1 cellular context compared by ENCODE assay signal in genomic region chr11:9264381-9265210, GRCh38.
TF ChIP-seq lines count a peak whose summit lies in the region.

No MANE protein-coding gene starts in this region.

TF ChIP-seq in HEK293, 187 proteins besides CTCF, POLR2A, EP300 and RAD21 (continued from another document and continues in another):
- TF ChIP-seq ZNF488 (tag by site-specific recombination; IDR thresholded peaks at IDR 0.05): no peak
- no peak for TF ChIP-seq ZNF707 (tag by site-specific recombination; IDR thresholded peaks at IDR 0.05)
- no peak for TF ChIP-seq ZNF654 (tag by site-specific recombination; IDR thresholded peaks at IDR 0.05; ENCODE audit: low read depth)
- no peak for TF ChIP-seq ZNF580 (tag by site-specific recombination; IDR thresholded peaks at IDR 0.05)
- no peak for TF ChIP-seq ZNF610 (tag by site-specific recombination; IDR thresholded peaks at IDR 0.05; ENCODE audit: borderline replicate concordance)
- TF ChIP-seq ZNF174 (tag by site-specific recombination; IDR thresholded peaks at IDR 0.05): no peak
- TF ChIP-seq ZNF544 (tag by site-specific recombination; IDR thresholded peaks at IDR 0.05): no peak
- no peak for TF ChIP-seq ZNF626 (tag by site-specific recombination; IDR thresholded peaks at IDR 0.05)
- no peak for TF ChIP-seq ZNF37A (tag by site-specific recombination; IDR thresholded peaks at IDR 0.05)
- TF ChIP-seq MEIS1 (CRISPR knock-in tag; IDR thresholded peaks at IDR 0.05; ENCODE audit: borderline replicate concordance): no peak
- no peak for TF ChIP-seq ZXDB (tag by site-specific recombination; IDR thresholded peaks at IDR 0.05)
- TF ChIP-seq MZF1 (tag by site-specific recombination; IDR thresholded peaks at IDR 0.05; ENCODE audit: borderline replicate concordance): no peak
- peak; percentile 62; the same call in 1 of the 2 replicates for TF ChIP-seq ZNF777 (tag by site-specific recombination; IDR thresholded peaks at IDR 0.05; ENCODE audit: borderline replicate concordance)
- TF ChIP-seq ZNF121 (tag by site-specific recombination; IDR thresholded peaks at IDR 0.05): no peak
- TF ChIP-seq ZNF585B (tag by site-specific recombination; IDR thresholded peaks at IDR 0.05): no peak
- TF ChIP-seq ELK4 (IDR thresholded peaks at IDR 0.05; ENCODE audit: borderline replicate concordance, low read depth, low read length): no peak
- TF ChIP-seq ZNF704 (tag by site-specific recombination; IDR thresholded peaks at IDR 0.05): no peak
- no peak for TF ChIP-seq ZNF248 (tag by site-specific recombination; IDR thresholded peaks at IDR 0.05)
- TF ChIP-seq ZBTB20 (tag by site-specific recombination; IDR thresholded peaks at IDR 0.05): peak; percentile 71
- TF ChIP-seq OVOL3 (tag by site-specific recombination; IDR thresholded peaks at IDR 0.05): peak; percentile 48; the same call in 1 of the 2 replicates
- no peak for TF ChIP-seq KLF7 (tag by site-specific recombination; IDR thresholded peaks at IDR 0.05; ENCODE audit: borderline replicate concordance)
- TF ChIP-seq ZBTB21 (tag by site-specific recombination; IDR thresholded peaks at IDR 0.05): no peak
- no peak for TF ChIP-seq ZNF140 (tag by site-specific recombination; IDR thresholded peaks at IDR 0.05)
- TF ChIP-seq ZFP37 (tag by site-specific recombination; IDR thresholded peaks at IDR 0.05): no peak
- no peak for TF ChIP-seq PRDM2 (tag by site-specific recombination; IDR thresholded peaks at IDR 0.05; ENCODE audit: borderline replicate concordance)
- no peak for TF ChIP-seq ZBTB1 (tag by site-specific recombination; IDR thresholded peaks at IDR 0.05)
- TF ChIP-seq ZFP69B (tag by site-specific recombination; IDR thresholded peaks at IDR 0.05): no peak
- no peak for TF ChIP-seq ZNF394 (tag by site-specific recombination; IDR thresholded peaks at IDR 0.05; ENCODE audit: borderline replicate concordance)
- TF ChIP-seq ZNF518A (tag by site-specific recombination; conservative IDR thresholded peaks at IDR 0.05; ENCODE audit: low read depth): no peak
- TF ChIP-seq ZBTB44 (tag by site-specific recombination; IDR thresholded peaks at IDR 0.05): no peak
- no peak for TF ChIP-seq ZNF558 (tag by site-specific recombination; IDR thresholded peaks at IDR 0.05)
- no peak for TF ChIP-seq ZNF214 (tag by site-specific recombination; IDR thresholded peaks at IDR 0.05; ENCODE audit: borderline replicate concordance)
- TF ChIP-seq ZNF221 (tag by site-specific recombination; IDR thresholded peaks at IDR 0.05; ENCODE audit: borderline replicate concordance): no peak
- TF ChIP-seq ZNF23 (tag by site-specific recombination; IDR thresholded peaks at IDR 0.05; ENCODE audit: borderline replicate concordance): no peak
- TF ChIP-seq ZNF548 (tag by site-specific recombination; IDR thresholded peaks at IDR 0.05): no peak
- TF ChIP-seq YY2 (tag by site-specific recombination; IDR thresholded peaks at IDR 0.05): no peak
- TF ChIP-seq ZNF211 (tag by site-specific recombination; IDR thresholded peaks at IDR 0.05; ENCODE audit: low read depth): no peak
- no peak for TF ChIP-seq ZNF423 (tag by site-specific recombination; IDR thresholded peaks at IDR 0.05)
- no peak for TF ChIP-seq ZNF169 (tag by site-specific recombination; IDR thresholded peaks at IDR 0.05)
- no peak for TF ChIP-seq ZNF391 (tag by site-specific recombination; IDR thresholded peaks at IDR 0.05; ENCODE audit: borderline replicate concordance, low read depth)
- TF ChIP-seq KLF9 (tag by site-specific recombination; IDR thresholded peaks at IDR 0.05; ENCODE audit: low read depth): peak; percentile 23; the same call in 1 of the 2 replicates
- TF ChIP-seq ZNF837 (tag by site-specific recombination; IDR thresholded peaks at IDR 0.05): no peak
- TF ChIP-seq SP7 (tag by site-specific recombination; IDR thresholded peaks at IDR 0.05): no peak
- TF ChIP-seq ZNF596 (tag by site-specific recombination; IDR thresholded peaks at IDR 0.05): no peak
- TF ChIP-seq ZNF148 (tag by site-specific recombination; IDR thresholded peaks at IDR 0.05; ENCODE audit: borderline replicate concordance): no peak
- TF ChIP-seq ZNF521 (tag by site-specific recombination; IDR thresholded peaks at IDR 0.05): no peak
- TF ChIP-seq ZBTB48 (tag by site-specific recombination; IDR thresholded peaks at IDR 0.05): no peak
- TF ChIP-seq HOXA7 (CRISPR knock-in tag; IDR thresholded peaks at IDR 0.05; ENCODE audit: borderline replicate concordance): no peak
- no peak for TF ChIP-seq ZNF529 (tag by site-specific recombination; IDR thresholded peaks at IDR 0.05; ENCODE audit: insufficient replicate concordance)
- TF ChIP-seq ZBTB7A (tag by site-specific recombination; IDR thresholded peaks at IDR 0.05; ENCODE audit: low read depth): 0 out of 2 replicates have a peak, but pooled peaks have one; percentile 48
- TF ChIP-seq ZNF302 (tag by site-specific recombination; IDR thresholded peaks at IDR 0.05; ENCODE audit: low read depth): no peak
